ENCODE assay signal across 23 cellular contexts in the genomic region with DNA sequence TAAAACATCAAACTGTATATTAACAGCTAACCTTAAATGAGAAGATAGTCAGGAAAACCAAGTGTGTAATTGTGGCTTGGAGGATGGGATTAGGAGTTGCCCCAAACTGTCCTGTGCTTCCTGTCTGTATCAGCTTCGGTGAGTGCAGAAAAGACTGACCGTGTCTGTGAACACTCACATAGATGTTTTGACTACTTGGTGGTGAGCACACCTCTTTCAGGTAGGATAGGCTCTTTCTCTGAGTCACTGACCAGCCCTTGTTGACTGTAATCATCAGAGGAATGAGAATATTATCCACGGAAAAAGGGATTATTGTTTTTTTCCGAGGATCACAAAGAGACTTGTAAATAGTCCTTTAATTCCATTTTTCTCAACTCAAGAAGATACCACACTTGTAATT. TPM values are rescaled to one million over a fixed set of nuclear protein-coding genes. Genes with fewer than 3 reads are reported as not detected.
DNase-seq lines count a peak whose midpoint lies in the region; ATAC-seq, FAIRE-seq and TF ChIP-seq lines count a peak whose summit lies in the region.
"Had no signal": no experiment of that assay in that cellular context is flagged by ENCODE, and none has a peak within 500 bp of the region (broad histone marks: within the 10 kb centered on the region; RNA-seq: fewer than 3 reads in every experiment).

No MANE protein-coding gene starts in this region.

- H3K4me1 ChIP-seq in GM23338 (ENCODE audit: insufficient read depth) = no peaks in the 10 kb centered on the region
- peaks cover 0 to 35% (median 0%) of the 10 kb centered on the region in 4 donors for H3K4me1 ChIP-seq in right lobe of liver
- H3K4me1 ChIP-seq: BE2C, HAP-1 had no signal

- no peaks in the 10 kb centered on the region for H4K20me1 ChIP-seq in GM23338 (replicated peaks; ENCODE audit: insufficient read depth)

- H3K27ac ChIP-seq in GM23338 (ENCODE audit: low read depth) (no peak overlapping the region), right lobe of liver (peak overlapping the region in 2 of 3 donors; percentile 66 to 83)
- H3K27ac ChIP-seq: HL-60 had no signal

- TF ChIP-seq CTCF in GM23338 (conservative IDR thresholded peaks at IDR 0.05; ENCODE audit: low read depth in 2 of 2) (no peak), bronchial epithelial cell (IDR thresholded peaks at IDR 0.05; ENCODE audit: insufficient read depth, low read length, severe bottlenecking) (no peak), right lobe of liver (IDR thresholded peaks at IDR 0.05) (no peak)

- H3K27me3 Mint-ChIP-seq in GM23338 (ENCODE audit: insufficient read depth, low read depth, poor library complexity) = no peaks in the 10 kb centered on the region
- H3K27me3 Mint-ChIP-seq: CD8-positive, alpha-beta memory T cell; IgD-negative memory B cell had no signal

- no peak overlapping the region for H3K4me3 ChIP-seq in GM23338
- H3K4me3 ChIP-seq in bronchial epithelial cell (ENCODE audit: low read depth, low read length) = no peak overlapping the region
- H3K4me3 ChIP-seq in right lobe of liver = no peak overlapping the region
- H3K4me3 ChIP-seq: GM12878, HAP-1 had no signal

- intact Hi-C loops in right lobe of liver (cut with DNase I) (no loop called here), left colon (cut with DNase I, micrococcal nuclease) (no loop called here)

- no peak overlapping the region for H3K4me3 Mint-ChIP-seq in GM23338
- H3K4me3 Mint-ChIP-seq: CD4-positive, CD25-positive, alpha-beta regulatory T cell; CD8-positive, alpha-beta memory T cell; IgD-negative memory B cell had no signal

- H3K9me3 ChIP-seq in right lobe of liver = no peaks in the 10 kb centered on the region
- H3K9me3 ChIP-seq: BE2C, HAP-1 had no signal

- no peak overlapping the region for H3K4me2 ChIP-seq in GM23338

- H3K4me1 Mint-ChIP-seq in GM23338 = no peaks in the 10 kb centered on the region
- H3K4me1 Mint-ChIP-seq: CD8-positive, alpha-beta memory T cell; IgD-negative memory B cell had no signal

- no peak for ATAC-seq in GM23338
- peak in 1 of 4 donors; percentile 11 for ATAC-seq in right lobe of liver
- ATAC-seq in HG03135 (IDR thresholded peaks at IDR 0.05; ENCODE audit: unreplicated experiment) = no peak
- ATAC-seq in left colon = no peak
- ATAC-seq in HG02763 (IDR thresholded peaks at IDR 0.05; ENCODE audit: unreplicated experiment) = no peak

- H3K36me3 ChIP-seq in GM23338 (ENCODE audit: insufficient read depth) (no peaks in the 10 kb centered on the region), bronchial epithelial cell (ENCODE audit: control insufficient read depth, insufficient read depth, low read length) (no peaks in the 10 kb centered on the region), right lobe of liver (no peaks in the 10 kb centered on the region)
- H3K36me3 ChIP-seq: BE2C, HAP-1 had no signal

- no peak overlapping the region for H3K27ac Mint-ChIP-seq in GM23338
- H3K27ac Mint-ChIP-seq: CD4-positive, CD25-positive, alpha-beta regulatory T cell; CD8-positive, alpha-beta memory T cell; IgD-negative memory B cell had no signal

- peak; percentile 58 for FAIRE-seq in bronchial epithelial cell (lab: Jason Lieb, UNC)
- FAIRE-seq: A204.1, GM12878, HTR-8/SVneo had no signal

- no peaks in the 10 kb centered on the region for H3K36me3 Mint-ChIP-seq in GM23338 (ENCODE audit: low read depth)
- H3K36me3 Mint-ChIP-seq: CD4-positive, CD25-positive, alpha-beta regulatory T cell; CD8-positive, alpha-beta memory T cell; IgD-negative memory B cell had no signal

- H3K9me3 Mint-ChIP-seq in GM23338 = no peaks in the 10 kb centered on the region
- H3K9me3 Mint-ChIP-seq: CD4-positive, CD25-positive, alpha-beta regulatory T cell; IgD-negative memory B cell had no signal

- no peaks in the 10 kb centered on the region for H3K79me2 ChIP-seq in GM23338 (replicated peaks; ENCODE audit: insufficient read depth)

- no peak for DNase-seq in GM23338 (ENCODE audit: low spot score)
- peak; percentile 12 for DNase-seq in HPDE6-E6E7 (ENCODE audit: extremely low spot score)
- peak; percentile 75 for DNase-seq in bronchial epithelial cell (ENCODE audit: low read depth)
- no peak for DNase-seq in right lobe of liver
- no peak for DNase-seq in left colon
- DNase-seq: ACHN; BE2C; CD4-positive, CD25-positive, alpha-beta regulatory T cell; CD8-positive, alpha-beta memory T cell; COR-L47; DMS 273 treated with DMSO at 0.1 percent for 48 hours; DMS53; DND-41; EL had no signal

- no peaks in the 10 kb centered on the region for H3F3A ChIP-seq in GM23338 (replicated peaks; ENCODE audit: low read depth)

- WGBS in right lobe of liver (ENCODE audit: insufficient coverage, low coverage, low lambda C conversion rate, missing lambda C conversion rate) = 61% methylated on average over 4 of the region's 4 CpGs

- H3K27me3 ChIP-seq in GM23338 (ENCODE audit: insufficient read depth) (no peaks in the 10 kb centered on the region), bronchial epithelial cell (ENCODE audit: control insufficient read depth, insufficient read depth, low read length) (no peaks in the 10 kb centered on the region), right lobe of liver (no peaks in the 10 kb centered on the region)
- H3K27me3 ChIP-seq: BE2C had no signal

- no peak for TF ChIP-seq POLR2A in right lobe of liver (IDR thresholded peaks at IDR 0.05)

- H2AFZ ChIP-seq in GM23338 = 0 out of 2 replicates have a peak overlapping the region, but pooled peaks have one; percentile 16

- H3K9me2 ChIP-seq in GM23338 (ENCODE audit: insufficient read depth) = no peaks in the 10 kb centered on the region

TF ChIP-seq in GM23338, 12 proteins besides CTCF, POLR2A, EP300 and RAD21 (continues in another document):
- TF ChIP-seq STAT1 (IDR thresholded peaks at IDR 0.05; ENCODE audit: unreplicated experiment) = no peak
- no peak for TF ChIP-seq NANOG (IDR thresholded peaks at IDR 0.05; ENCODE audit: borderline replicate concordance)
- TF ChIP-seq ZNF331 (CRISPR knock-in tag; IDR thresholded peaks at IDR 0.05; ENCODE audit: low read depth) = no peak
- no peak for TF ChIP-seq EZH2phosphoT487 (IDR thresholded peaks at IDR 0.05; ENCODE audit: unreplicated experiment)
- TF ChIP-seq POLR2AphosphoS5 (IDR thresholded peaks at IDR 0.05; ENCODE audit: low read depth) = no peak
- TF ChIP-seq CREB1 (CRISPR knock-in tag; IDR thresholded peaks at IDR 0.05; ENCODE audit: low read depth) = no peak
- no peak for TF ChIP-seq EZH2 (IDR thresholded peaks at IDR 0.05; ENCODE audit: low read depth, unreplicated experiment)
- no peak for TF ChIP-seq JUNB (IDR thresholded peaks at IDR 0.05; ENCODE audit: unreplicated experiment)
- TF ChIP-seq, protein P1, sequence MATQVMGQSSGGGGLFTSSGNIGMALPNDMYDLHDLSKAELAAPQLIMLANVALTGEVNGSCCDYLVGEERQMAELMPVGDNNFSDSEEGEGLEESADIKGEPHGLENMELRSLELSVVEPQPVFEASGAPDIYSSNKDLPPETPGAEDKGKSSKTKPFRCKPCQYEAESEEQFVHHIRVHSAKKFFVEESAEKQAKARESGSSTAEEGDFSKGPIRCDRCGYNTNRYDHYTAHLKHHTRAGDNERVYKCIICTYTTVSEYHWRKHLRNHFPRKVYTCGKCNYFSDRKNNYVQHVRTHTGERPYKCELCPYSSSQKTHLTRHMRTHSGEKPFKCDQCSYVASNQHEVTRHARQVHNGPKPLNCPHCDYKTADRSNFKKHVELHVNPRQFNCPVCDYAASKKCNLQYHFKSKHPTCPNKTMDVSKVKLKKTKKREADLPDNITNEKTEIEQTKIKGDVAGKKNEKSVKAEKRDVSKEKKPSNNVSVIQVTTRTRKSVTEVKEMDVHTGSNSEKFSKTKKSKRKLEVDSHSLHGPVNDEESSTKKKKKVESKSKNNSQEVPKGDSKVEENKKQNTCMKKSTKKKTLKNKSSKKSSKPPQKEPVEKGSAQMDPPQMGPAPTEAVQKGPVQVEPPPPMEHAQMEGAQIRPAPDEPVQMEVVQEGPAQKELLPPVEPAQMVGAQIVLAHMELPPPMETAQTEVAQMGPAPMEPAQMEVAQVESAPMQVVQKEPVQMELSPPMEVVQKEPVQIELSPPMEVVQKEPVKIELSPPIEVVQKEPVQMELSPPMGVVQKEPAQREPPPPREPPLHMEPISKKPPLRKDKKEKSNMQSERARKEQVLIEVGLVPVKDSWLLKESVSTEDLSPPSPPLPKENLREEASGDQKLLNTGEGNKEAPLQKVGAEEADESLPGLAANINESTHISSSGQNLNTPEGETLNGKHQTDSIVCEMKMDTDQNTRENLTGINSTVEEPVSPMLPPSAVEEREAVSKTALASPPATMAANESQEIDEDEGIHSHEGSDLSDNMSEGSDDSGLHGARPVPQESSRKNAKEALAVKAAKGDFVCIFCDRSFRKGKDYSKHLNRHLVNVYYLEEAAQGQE (IDR thresholded peaks at IDR 0.05; ENCODE audit: unreplicated experiment) = no peak
- TF ChIP-seq ZNF114 (CRISPR knock-in tag; IDR thresholded peaks at IDR 0.05) = no peak
- TF ChIP-seq, protein P2, sequence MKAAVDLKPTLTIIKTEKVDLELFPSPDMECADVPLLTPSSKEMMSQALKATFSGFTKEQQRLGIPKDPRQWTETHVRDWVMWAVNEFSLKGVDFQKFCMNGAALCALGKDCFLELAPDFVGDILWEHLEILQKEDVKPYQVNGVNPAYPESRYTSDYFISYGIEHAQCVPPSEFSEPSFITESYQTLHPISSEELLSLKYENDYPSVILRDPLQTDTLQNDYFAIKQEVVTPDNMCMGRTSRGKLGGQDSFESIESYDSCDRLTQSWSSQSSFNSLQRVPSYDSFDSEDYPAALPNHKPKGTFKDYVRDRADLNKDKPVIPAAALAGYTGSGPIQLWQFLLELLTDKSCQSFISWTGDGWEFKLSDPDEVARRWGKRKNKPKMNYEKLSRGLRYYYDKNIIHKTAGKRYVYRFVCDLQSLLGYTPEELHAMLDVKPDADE (IDR thresholded peaks at IDR 0.05) = no peak

RNA-seq across cellular contexts. Expression of gene GMNC, which starts 51.5 kb away (rescaled TPM):
- 0.31 and 0.47 TPM in 2 replicates for total RNA-seq in GM23338 (2014; rRNA removed; shearing (Covaris generic))
- 0.13 TPM in 1 of 2 replicates, not detected in the other for polyA plus RNA-seq in GM23338 (2016; fragmentation: Nextera tagmentation; extraction: Ambion mirVana)
- total RNA-seq in bronchial epithelial cell = under 0.01 and 0.26 TPM in 2 replicates
- 1 to 10 TPM; 1.7 to 8.6 (median 6.2) TPM for total RNA-seq in right lobe of liver
- total RNA-seq in left colon = not detected
- total RNA-seq: CD4-positive, CD25-positive, alpha-beta regulatory T cell; CD8-positive, alpha-beta memory T cell; GM12878; H4 had no signal
- polyA plus RNA-seq: CD4-positive, CD25-positive, alpha-beta regulatory T cell; CD8-positive, alpha-beta memory T cell; GM12878; IgD-negative memory B cell had no signal

Comparison
In these comparisons a context has a peak if more than half of its experiments do, and no peak if none do; other contexts are left out.
1. DNase-seq: peak in HPDE6-E6E7 (single experiment) and bronchial epithelial cell (single experiment); none in GM23338 (single experiment), right lobe of liver (0 of 3) and left colon (0 of 2).